ENCODE assay signal across 28 cellular contexts in the genomic region with DNA sequence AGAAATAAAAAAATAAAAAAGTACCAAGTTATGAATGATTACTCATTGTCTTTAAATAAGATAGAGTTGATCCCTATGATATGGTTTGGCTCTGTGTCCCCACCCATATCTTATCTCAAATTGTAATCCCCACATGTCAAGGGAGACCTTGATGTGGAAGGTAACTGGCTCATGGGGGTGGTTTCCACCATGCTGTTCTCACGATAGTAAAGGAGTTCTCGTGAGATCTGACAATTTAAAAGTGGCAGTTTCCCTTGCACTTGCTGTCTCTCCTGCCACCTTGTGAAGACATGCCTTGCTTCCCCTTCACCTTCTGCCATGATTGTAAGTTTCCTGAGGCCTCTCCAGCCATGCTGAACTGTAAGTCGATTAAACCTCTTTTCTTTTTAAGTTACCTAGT.
"Had no signal": no experiment of that assay in that cellular context is flagged by ENCODE, and none has a peak within 500 bp of the region (broad histone marks: within the 10 kb centered on the region; RNA-seq: fewer than 3 reads in every experiment).

No MANE protein-coding gene starts in this region.

- H2AFZ ChIP-seq: PC-9 had no signal

- H3K4me2 ChIP-seq: PC-9 had no signal

- ATAC-seq: Right ventricle myocardium inferior, SK-N-SH treated with all-trans-retinoic acid at 6 μM for 48 hours had no signal

- H3K27me3 Mint-ChIP-seq: IgD-negative memory B cell had no signal

- FAIRE-seq: HTR-8/SVneo had no signal

- DNase-seq: Karpas-422; KG1; MG63; NCI-H1092; NCI-H1105 treated with DMSO at 0.1 percent for 48 hours; NCI-H1417 treated with DMSO at 0.1 percent for 48 hours; NCI-H146; NCI-H1694 treated with DMSO at 0.1 percent for 48 hours; NCI-H1930; NCI-H2081; NCI-H2107; NCI-H2171; NCI-H226; NCI-H446; NCI-H510A; NCI-H524 treated with DMSO at 0.1 percent for 48 hours; NCI-H69; NCI-H774; NK-92 treated with Interleukin-12 subunit alpha and Interleukin-12 subunit beta, amount 100 ng/mL, for 24 hours; PC-9; Peyer's patch; SHP77 treated with DMSO at 0.1 percent for 48 hours; SJCRH30 had no signal

- H3K36me3 ChIP-seq: MG63, Peyer's patch had no signal

- H3K9me3 ChIP-seq: MG63, Peyer's patch, SJCRH30 had no signal

- H3K27ac Mint-ChIP-seq: IgD-negative memory B cell had no signal

- H3K4me3 Mint-ChIP-seq: IgD-negative memory B cell had no signal

- H3K9me3 Mint-ChIP-seq: IgD-negative memory B cell had no signal

- H3K4me3 ChIP-seq: MG63, PC-9, Peyer's patch, SJCRH30 had no signal

- H3K4me1 ChIP-seq: Peyer's patch, SJCRH30 had no signal

- H3K27ac ChIP-seq: HL-60, PC-9, Peyer's patch, SJCRH30 had no signal

- H3K27me3 ChIP-seq: MG63, Peyer's patch, SJCRH30 had no signal
